Comparison of ENCODE assay signal across 1 cellular context in genomic region chr12:130008241-130008640, GRCh38.
TF ChIP-seq lines count a peak whose summit lies in the region.

No MANE protein-coding gene starts in this region.

TF ChIP-seq in H1, 55 proteins besides CTCF, POLR2A, EP300 and RAD21 (continued from another document):
- TF ChIP-seq SAP30 (IDR thresholded peaks at IDR 0.05; ENCODE audit: insufficient read depth, insufficient replicate concordance, low read length): no peak
- TF ChIP-seq TAF1 (IDR thresholded peaks at IDR 0.05; ENCODE audit: low read depth, low read length): no peak
- TF ChIP-seq CTBP2 (IDR thresholded peaks at IDR 0.05; ENCODE audit: borderline replicate concordance, insufficient read depth, insufficient read length, low read length): no peak
- TF ChIP-seq JUN (IDR thresholded peaks at IDR 0.05; ENCODE audit: low read depth, low read length): no peak
- TF ChIP-seq TAF7 (optimal IDR thresholded peaks at IDR 0.05; ENCODE audit: borderline replicate concordance, low read depth, low read length): no peak
- no peak for TF ChIP-seq HDAC6 (IDR thresholded peaks at IDR 0.05; ENCODE audit: low read depth, low read length)
- TF ChIP-seq TCF12 (IDR thresholded peaks at IDR 0.05; ENCODE audit: low read depth, low read length): no peak
- TF ChIP-seq HDAC2 (IDR thresholded peaks at IDR 0.05; ENCODE audit: borderline replicate concordance in 1 of 2, low read depth in 2 of 2, low read length in 2 of 2): no peak
- TF ChIP-seq POLR2AphosphoS5 (IDR thresholded peaks at IDR 0.05; ENCODE audit: low read depth, low read length): no peak
- TF ChIP-seq SP4 (IDR thresholded peaks at IDR 0.05; ENCODE audit: low read length): no peak
- no peak for TF ChIP-seq USF2 (IDR thresholded peaks at IDR 0.05; ENCODE audit: low read length)
- no peak for TF ChIP-seq PHF8 (conservative IDR thresholded peaks at IDR 0.05; ENCODE audit: low read depth, low read length)
- no peak for TF ChIP-seq BRCA1 (IDR thresholded peaks at IDR 0.05; ENCODE audit: low read depth, low read length)
- TF ChIP-seq ZNF274 (IDR thresholded peaks at IDR 0.05; ENCODE audit: borderline replicate concordance, extremely low read depth, low read length): no peak
- TF ChIP-seq CREB1 (IDR thresholded peaks at IDR 0.05): no peak
- no peak for TF ChIP-seq KDM5A (IDR thresholded peaks at IDR 0.05; ENCODE audit: low read length)
- TF ChIP-seq E2F6 (IDR thresholded peaks at IDR 0.05): no peak
